In genomic region chr3:194025119-194025518, GRCh38 we compare ENCODE assay signal across 16 cellular contexts.
DNase-seq lines count a peak whose midpoint lies in the region; ATAC-seq, FAIRE-seq and TF ChIP-seq lines count a peak whose summit lies in the region.
"Had no signal": no experiment of that assay in that cellular context is flagged by ENCODE, and none has a peak within 500 bp of the region (broad histone marks: within the 10 kb centered on the region; RNA-seq: fewer than 3 reads in every experiment).

No MANE protein-coding gene starts in this region.

- no peak for TF ChIP-seq RAD21 in GM12878 (IDR thresholded peaks at IDR 0.05; ENCODE audit: insufficient read depth, low read depth, low read length)

- no peak overlapping the region for H3K27ac ChIP-seq in GM12878 (ENCODE audit: control insufficient read depth, insufficient read depth)
- H3K27ac ChIP-seq in neuronal stem cell (replicated peaks; ENCODE audit: low read length): no peak overlapping the region
- H3K27ac ChIP-seq: BLaER1, GM23248 had no signal

- H4K91ac ChIP-seq in neuronal stem cell (ENCODE audit: low read depth, low read length, poor library complexity): no peak overlapping the region

- intact Hi-C loops in GM12878 (cut with micrococcal nuclease; ENCODE audit: unreplicated experiment): no loop called here

- H3K9me3 ChIP-seq in GM12878 (replicated peaks; ENCODE audit: control insufficient read depth, insufficient read depth, low read length): no peaks in the 10 kb centered on the region
- peaks cover 0 to 3% of the 10 kb centered on the region in 2 donors for H3K9me3 ChIP-seq in neuronal stem cell (replicated peaks in 1 of 2; ENCODE audit: control insufficient read depth in 2 of 2, insufficient read depth in 1 of 2, low read depth in 1 of 2, low read length in 2 of 2)
- H3K9me3 ChIP-seq: HAP-1 had no signal

- H2AFZ ChIP-seq in GM12878 (ENCODE audit: control insufficient read depth, low read depth, low read length) (no peak overlapping the region), neuronal stem cell (ENCODE audit: low read length) (no peak overlapping the region)
- H2AFZ ChIP-seq: GM23248 had no signal

- TF ChIP-seq POLR2A in GM12891 (IDR thresholded peaks at IDR 0.05; ENCODE audit: low read depth, low read length) (no peak), GM12878 (IDR thresholded peaks at IDR 0.05; ENCODE audit: low read depth, low read length) (no peak)

- no peak for TF ChIP-seq EP300 in GM12878 (IDR thresholded peaks at IDR 0.05; ENCODE audit: borderline replicate concordance in 1 of 2, control insufficient read depth in 1 of 2, low read depth in 2 of 2, low read length in 2 of 2)

- no peak overlapping the region for H2BK5ac ChIP-seq in neuronal stem cell (ENCODE audit: low read length)

- SMC1A ChIA-PET in GM12878 (lab: Charles Lee; ENCODE audit: uncharacterized antibody, unreplicated experiment): interaction anchor here (1.1 kb wide), 1 partner anchor 20 kb away, joined by 3 read pairs; no protein-coding TSS in a partner anchor

- H3K79me1 ChIP-seq in neuronal stem cell (ENCODE audit: low read depth, low read length): no peaks in the 10 kb centered on the region

- H2AK5ac ChIP-seq in neuronal stem cell (ENCODE audit: low read depth, low read length): no peak overlapping the region

- POLR2A ChIA-PET in GM12878 (lab: Charles Lee): no interaction called here

- DNase-seq in GM12891 (ENCODE audit: insufficient read length, low spot score) (no peak), HTR-8/SVneo (ENCODE audit: insufficient read length, low spot score) (no peak), GM12878 (ENCODE audit: low read depth, low spot score) (no peak), neuronal stem cell (ENCODE audit: low spot score) (no peak), glomerular visceral epithelial cell (ENCODE audit: extremely low spot score) (no peak)
- DNase-seq in activated T-cell treated with anti-CD3 and anti-CD28 coated beads, Interleukin-2, amount 50 U/mL, for 48 hours: no peak
- no peak for DNase-seq in stimulated activated naive CD4-positive, alpha-beta T cell (lab: John Stamatoyannopoulos, UW)
- DNase-seq: 8988T; CD4-positive, alpha-beta memory T cell; DMS153; DMS79; GDM1; GM23248 had no signal

- no peaks in the 10 kb centered on the region for H3K79me2 ChIP-seq in GM12878 (ENCODE audit: control insufficient read depth, insufficient read depth, low read length)

- RAD21 ChIA-PET in GM12878 (lab: Charles Lee; ENCODE audit: unreplicated experiment): no interaction called here

- FAIRE-seq in GM12891 (lab: Jason Lieb, UNC) (peak; percentile 68), HTR-8/SVneo (lab: Jason Lieb, UNC) (peak; percentile 96), GM12878 (lab: Jason Lieb, UNC) (no peak)
- FAIRE-seq: GM19239 had no signal

- H2BK12ac ChIP-seq in neuronal stem cell (ENCODE audit: low read length): no peak overlapping the region

- no peak for ATAC-seq in GM12878

- no peak overlapping the region for H2BK15ac ChIP-seq in neuronal stem cell (ENCODE audit: low read length)

- H3K36me3 ChIP-seq in GM12878 (ENCODE audit: control insufficient read depth in 2 of 2, insufficient read depth in 2 of 2, low read length in 1 of 2) (no peaks in the 10 kb centered on the region), neuronal stem cell (replicated peaks in 1 of 2; ENCODE audit: control insufficient read depth in 2 of 2, insufficient read depth in 2 of 2, low read length in 2 of 2) (no peaks in the 10 kb centered on the region)
- H3K36me3 ChIP-seq: BLaER1, HAP-1 had no signal

- no peak overlapping the region for H2BK120ac ChIP-seq in neuronal stem cell (ENCODE audit: low read depth, low read length)

- no peak overlapping the region for H3K18ac ChIP-seq in neuronal stem cell (ENCODE audit: low read length)

- H4K8ac ChIP-seq in neuronal stem cell (ENCODE audit: low read depth, low read length): no peak overlapping the region

- H3K27me3 ChIP-seq in GM12878 (replicated peaks in 1 of 2; ENCODE audit: control insufficient read depth in 2 of 2, insufficient read depth in 2 of 2, low read length in 1 of 2): peaks cover 1 to 4% of the 10 kb centered on the region in 2 experiments; a peak in 1 of 4 replicates
- H3K27me3 ChIP-seq in neuronal stem cell (ENCODE audit: control insufficient read depth in 3 of 3, insufficient read depth in 3 of 3, low read depth in 1 of 3, low read length in 3 of 3): no peaks in the 10 kb centered on the region
- H3K27me3 ChIP-seq: BLaER1 had no signal

- no peak overlapping the region for H3K4ac ChIP-seq in neuronal stem cell (ENCODE audit: low read length)

- no peak overlapping the region for H3K14ac ChIP-seq in neuronal stem cell (ENCODE audit: low read length)

- no peak overlapping the region for H3K9ac ChIP-seq in GM12878 (ENCODE audit: control insufficient read depth, insufficient read depth, low read length)
- peak overlapping the region; percentile 22 for H3K9ac ChIP-seq in neuronal stem cell (ENCODE audit: low read depth, low read length, poor library complexity)
- H3K9ac ChIP-seq: BLaER1, GM23248 had no signal

- in situ Hi-C loops in GM12878 (cut with MboI): no loop called here

- H4K20me1 ChIP-seq in GM12878 (ENCODE audit: control insufficient read depth, insufficient read depth): no peaks in the 10 kb centered on the region
- H4K20me1 ChIP-seq: BLaER1 had no signal

- no peak overlapping the region for H3K23ac ChIP-seq in neuronal stem cell (ENCODE audit: low read depth, low read length, poor library complexity)

- 67% methylated on average over 5 of the region's 5 CpGs for WGBS in GM12878 (ENCODE audit: insufficient coverage, insufficient replicate concordance, low lambda C conversion rate, missing lambda C conversion rate)
- no CpG with 5 or more reads among the region's 5 CpGs for WGBS in neuronal stem cell (ENCODE audit: extremely low coverage in 2 of 2, insufficient read length in 2 of 2, insufficient replicate concordance in 1 of 2), 2 donors

- no peak for TF ChIP-seq CTCF in GM12878 (IDR thresholded peaks at IDR 0.05 in 2 of 3, conservative IDR thresholded peaks at IDR 0.05 in 1 of 3; ENCODE audit: control insufficient read depth in 2 of 3, extremely low read depth in 1 of 3, insufficient read depth in 1 of 3, low read depth in 3 of 3, low read length in 3 of 3)

- H3K4me1 ChIP-seq in GM12878 (ENCODE audit: control insufficient read depth, insufficient read depth, low read length) (no peaks in the 10 kb centered on the region), neuronal stem cell (ENCODE audit: control insufficient read depth in 2 of 2, insufficient read depth in 1 of 2, low read depth in 1 of 2, low read length in 2 of 2) (peaks cover 5 to 8% of the 10 kb centered on the region in 2 donors)

- BruUV-seq in GM12878 (replicated peaks; lab: Mats Ljungman, UMichigan): no TSS peak

- H3K4me3 ChIP-seq in GM12878: no peak overlapping the region
- no peak overlapping the region for H3K4me3 ChIP-seq in neuronal stem cell (ENCODE audit: low read length in 2 of 2)
- H3K4me3 ChIP-seq: BLaER1, GM23248, HAP-1 had no signal

- H3K4me2 ChIP-seq in GM12878 (ENCODE audit: control insufficient read depth, insufficient read depth) (no peak overlapping the region), neuronal stem cell (ENCODE audit: insufficient read depth, low read length, poor library complexity, severe bottlenecking) (no peak overlapping the region)
- H3K4me2 ChIP-seq: BLaER1 had no signal

- CTCF ChIA-PET in GM12878 (lab: Yijun Ruan, JAX): no interaction called here

TF ChIP-seq in GM12891, 5 proteins besides CTCF, POLR2A, EP300 and RAD21:
- TF ChIP-seq PAX5 (IDR thresholded peaks at IDR 0.05; ENCODE audit: insufficient read depth, low read length, severe bottlenecking) (no peak), TAF1 (IDR thresholded peaks at IDR 0.05; ENCODE audit: low read depth, low read length) (no peak), POLR2AphosphoS5 (IDR thresholded peaks at IDR 0.05; ENCODE audit: low read depth, low read length) (no peak), POU2F2 (IDR thresholded peaks at IDR 0.05; ENCODE audit: low read depth, low read length) (no peak), SPI1 (IDR thresholded peaks at IDR 0.05; ENCODE audit: low read depth, low read length) (no peak)

TF ChIP-seq in GM12878, 131 proteins besides CTCF, POLR2A, EP300 and RAD21:
- TF ChIP-seq SMAD5 (IDR thresholded peaks at IDR 0.05; ENCODE audit: low read depth) (no peak), ZNF274 (IDR thresholded peaks at IDR 0.05; ENCODE audit: insufficient read depth, insufficient read length) (no peak), BCL3 (IDR thresholded peaks at IDR 0.05; ENCODE audit: borderline replicate concordance, insufficient read depth, low read depth, low read length, poor library complexity, severe bottlenecking) (peak; percentile 64), TCF7 (IDR thresholded peaks at IDR 0.05; ENCODE audit: borderline replicate concordance) (no peak), SIX5 (IDR thresholded peaks at IDR 0.05; ENCODE audit: low read depth, low read length, severe bottlenecking) (no peak), BCL11A (IDR thresholded peaks at IDR 0.05; ENCODE audit: low read depth, low read length) (no peak)
